Comparison of ENCODE assay signal across 1 cellular context in the genomic region with DNA sequence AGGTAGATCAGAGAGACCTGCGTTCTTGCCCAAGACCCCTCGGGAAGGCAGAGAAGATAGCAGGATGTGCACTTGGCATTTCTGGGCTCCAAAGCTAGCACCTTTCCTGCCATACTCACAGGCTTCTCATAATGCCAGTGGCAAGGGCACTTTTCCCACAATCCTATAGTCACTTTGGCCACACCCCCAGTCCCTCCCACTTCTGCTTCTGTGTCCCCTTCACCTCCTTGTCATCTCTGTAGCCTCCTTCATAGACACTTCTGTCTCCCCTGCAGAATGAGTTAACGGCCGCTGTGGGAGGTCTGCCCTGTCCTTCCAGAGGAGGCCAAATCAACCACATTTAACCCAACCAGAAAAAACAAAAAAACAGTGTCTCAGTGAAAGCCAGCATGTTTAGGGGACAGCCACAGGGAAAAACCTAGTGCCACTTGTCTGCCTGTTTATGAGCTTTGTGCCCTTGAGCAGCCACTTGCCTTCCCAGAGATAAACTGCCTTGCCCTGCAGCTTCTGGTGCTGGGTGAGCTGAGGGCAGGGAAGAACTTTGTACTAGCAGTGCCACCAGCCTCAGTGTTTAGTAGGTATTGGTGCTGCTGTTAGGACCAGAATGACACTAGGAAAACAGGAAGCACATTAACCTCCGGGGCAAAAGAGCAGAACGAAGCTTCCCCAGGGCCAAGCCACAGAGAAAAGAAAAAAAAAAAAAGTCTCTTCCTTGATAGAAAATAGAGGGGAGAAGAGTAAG.
TF ChIP-seq lines count a peak whose summit lies in the region.

No MANE protein-coding gene starts in this region.

TF ChIP-seq in WTC11, 78 proteins besides CTCF, POLR2A, EP300 and RAD21 (continued from another document):
- TF ChIP-seq, protein P1, sequence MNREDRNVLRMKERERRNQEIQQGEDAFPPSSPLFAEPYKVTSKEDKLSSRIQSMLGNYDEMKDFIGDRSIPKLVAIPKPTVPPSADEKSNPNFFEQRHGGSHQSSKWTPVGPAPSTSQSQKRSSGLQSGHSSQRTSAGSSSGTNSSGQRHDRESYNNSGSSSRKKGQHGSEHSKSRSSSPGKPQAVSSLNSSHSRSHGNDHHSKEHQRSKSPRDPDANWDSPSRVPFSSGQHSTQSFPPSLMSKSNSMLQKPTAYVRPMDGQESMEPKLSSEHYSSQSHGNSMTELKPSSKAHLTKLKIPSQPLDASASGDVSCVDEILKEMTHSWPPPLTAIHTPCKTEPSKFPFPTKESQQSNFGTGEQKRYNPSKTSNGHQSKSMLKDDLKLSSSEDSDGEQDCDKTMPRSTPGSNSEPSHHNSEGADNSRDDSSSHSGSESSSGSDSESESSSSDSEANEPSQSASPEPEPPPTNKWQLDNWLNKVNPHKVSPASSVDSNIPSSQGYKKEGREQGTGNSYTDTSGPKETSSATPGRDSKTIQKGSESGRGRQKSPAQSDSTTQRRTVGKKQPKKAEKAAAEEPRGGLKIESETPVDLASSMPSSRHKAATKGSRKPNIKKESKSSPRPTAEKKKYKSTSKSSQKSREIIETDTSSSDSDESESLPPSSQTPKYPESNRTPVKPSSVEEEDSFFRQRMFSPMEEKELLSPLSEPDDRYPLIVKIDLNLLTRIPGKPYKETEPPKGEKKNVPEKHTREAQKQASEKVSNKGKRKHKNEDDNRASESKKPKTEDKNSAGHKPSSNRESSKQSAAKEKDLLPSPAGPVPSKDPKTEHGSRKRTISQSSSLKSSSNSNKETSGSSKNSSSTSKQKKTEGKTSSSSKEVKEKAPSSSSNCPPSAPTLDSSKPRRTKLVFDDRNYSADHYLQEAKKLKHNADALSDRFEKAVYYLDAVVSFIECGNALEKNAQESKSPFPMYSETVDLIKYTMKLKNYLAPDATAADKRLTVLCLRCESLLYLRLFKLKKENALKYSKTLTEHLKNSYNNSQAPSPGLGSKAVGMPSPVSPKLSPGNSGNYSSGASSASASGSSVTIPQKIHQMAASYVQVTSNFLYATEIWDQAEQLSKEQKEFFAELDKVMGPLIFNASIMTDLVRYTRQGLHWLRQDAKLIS (CRISPR knock-in tag; IDR thresholded peaks at IDR 0.05; ENCODE audit: borderline replicate concordance): no peak
- TF ChIP-seq, protein P2, sequence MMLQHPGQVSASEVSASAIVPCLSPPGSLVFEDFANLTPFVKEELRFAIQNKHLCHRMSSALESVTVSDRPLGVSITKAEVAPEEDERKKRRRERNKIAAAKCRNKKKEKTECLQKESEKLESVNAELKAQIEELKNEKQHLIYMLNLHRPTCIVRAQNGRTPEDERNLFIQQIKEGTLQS (CRISPR knock-in tag; conservative IDR thresholded peaks at IDR 0.05): no peak
- TF ChIP-seq ZNF232 (CRISPR knock-in tag; IDR thresholded peaks at IDR 0.05) (no peak), OVOL2 (CRISPR knock-in tag; IDR thresholded peaks at IDR 0.05; ENCODE audit: borderline replicate concordance) (no peak), ZNF219 (CRISPR knock-in tag; IDR thresholded peaks at IDR 0.05; ENCODE audit: borderline replicate concordance) (no peak), GABPB1 (CRISPR knock-in tag; IDR thresholded peaks at IDR 0.05) (no peak), KAT7 (CRISPR knock-in tag; IDR thresholded peaks at IDR 0.05; ENCODE audit: borderline replicate concordance) (no peak), EMX1 (CRISPR knock-in tag; IDR thresholded peaks at IDR 0.05) (no peak), FOXP1 (CRISPR knock-in tag; IDR thresholded peaks at IDR 0.05; ENCODE audit: borderline replicate concordance) (no peak), IRF2 (CRISPR knock-in tag; IDR thresholded peaks at IDR 0.05; ENCODE audit: borderline replicate concordance, low read depth) (no peak), TCF7 (CRISPR knock-in tag; IDR thresholded peaks at IDR 0.05; ENCODE audit: low read depth) (no peak)
- TF ChIP-seq, protein P3, sequence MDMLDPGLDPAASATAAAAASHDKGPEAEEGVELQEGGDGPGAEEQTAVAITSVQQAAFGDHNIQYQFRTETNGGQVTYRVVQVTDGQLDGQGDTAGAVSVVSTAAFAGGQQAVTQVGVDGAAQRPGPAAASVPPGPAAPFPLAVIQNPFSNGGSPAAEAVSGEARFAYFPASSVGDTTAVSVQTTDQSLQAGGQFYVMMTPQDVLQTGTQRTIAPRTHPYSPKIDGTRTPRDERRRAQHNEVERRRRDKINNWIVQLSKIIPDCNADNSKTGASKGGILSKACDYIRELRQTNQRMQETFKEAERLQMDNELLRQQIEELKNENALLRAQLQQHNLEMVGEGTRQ (CRISPR knock-in tag; IDR thresholded peaks at IDR 0.05): no peak
- TF ChIP-seq, protein P4, sequence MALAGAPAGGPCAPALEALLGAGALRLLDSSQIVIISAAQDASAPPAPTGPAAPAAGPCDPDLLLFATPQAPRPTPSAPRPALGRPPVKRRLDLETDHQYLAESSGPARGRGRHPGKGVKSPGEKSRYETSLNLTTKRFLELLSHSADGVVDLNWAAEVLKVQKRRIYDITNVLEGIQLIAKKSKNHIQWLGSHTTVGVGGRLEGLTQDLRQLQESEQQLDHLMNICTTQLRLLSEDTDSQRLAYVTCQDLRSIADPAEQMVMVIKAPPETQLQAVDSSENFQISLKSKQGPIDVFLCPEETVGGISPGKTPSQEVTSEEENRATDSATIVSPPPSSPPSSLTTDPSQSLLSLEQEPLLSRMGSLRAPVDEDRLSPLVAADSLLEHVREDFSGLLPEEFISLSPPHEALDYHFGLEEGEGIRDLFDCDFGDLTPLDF (CRISPR knock-in tag; IDR thresholded peaks at IDR 0.05): no peak
TF ChIP-seq in WTC11: peak in this region for 0.
